ENCODE assay signal across 8 cellular contexts in the genomic region with DNA sequence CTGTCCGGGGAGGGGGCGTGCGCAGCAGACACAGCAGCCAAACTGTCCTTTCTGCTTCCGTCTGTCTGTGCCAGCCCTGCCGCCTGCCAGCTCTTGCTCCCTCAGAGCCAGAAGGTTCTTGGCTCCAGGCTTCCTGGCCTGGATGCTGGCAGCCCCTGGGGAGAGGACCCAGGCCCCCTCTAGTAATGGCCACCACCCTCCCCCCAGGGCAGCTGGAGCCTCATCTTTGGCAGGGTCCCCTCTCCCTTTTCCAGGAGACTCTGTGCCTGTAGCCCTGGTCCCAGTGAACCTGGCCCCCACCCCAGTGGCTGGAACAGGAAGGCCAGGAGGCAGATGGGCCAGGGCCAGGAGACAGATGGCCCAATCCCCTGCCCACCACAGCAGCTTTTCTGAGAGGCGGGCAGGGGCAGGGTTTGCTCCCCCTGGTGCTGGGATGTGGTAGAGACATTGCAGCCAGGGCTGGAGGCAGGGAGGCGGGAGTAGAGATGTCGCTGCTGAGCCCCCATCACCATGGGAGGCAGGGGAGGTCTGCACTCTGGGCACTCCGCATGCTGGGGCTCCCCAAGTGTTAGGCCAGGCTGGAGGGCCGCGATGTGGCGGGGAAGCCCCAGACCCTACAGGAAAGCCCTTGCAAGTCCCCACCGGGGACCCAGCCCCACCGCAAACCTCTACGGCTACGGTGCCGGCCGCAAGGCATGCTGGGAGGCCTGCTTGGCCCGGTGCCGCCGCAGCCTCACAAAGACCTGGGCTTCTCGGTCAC. TPM values are rescaled to one million over a fixed set of nuclear protein-coding genes. Genes with fewer than 3 reads are reported as not detected.
DNase-seq lines count a peak whose midpoint lies in the region; ATAC-seq and TF ChIP-seq lines count a peak whose summit lies in the region.

No MANE protein-coding gene starts in this region.

- no peak for TF ChIP-seq POLR2A in breast epithelium (IDR thresholded peaks at IDR 0.05)

- H3K4me1 Mint-ChIP-seq in WTC11, result peaks cover 27% of the 10 kb centered on the region

- intact Hi-C loops in breast epithelium (cut with DNase I; ENCODE audit: low total_unique reads), result no loop called here

- CTCF ChIA-PET in WTC11 (lab: Charles Lee), result interaction anchor here (0.6 to 5.5 kb wide), 48 partner anchors 9 to 866 kb away, joined by 3 to 180 read pairs (median 4); partner anchors contain the start of genes GALK1, TRIM47, TRIM65 and UNC13D

- no peaks in the 10 kb centered on the region for H3K9me3 ChIP-seq in breast epithelium

- TF ChIP-seq CTCF in GM12865 (IDR thresholded peaks at IDR 0.05; ENCODE audit: insufficient read depth, low read depth, low read length, missing control alignments) (peak; percentile 76), WTC11 (IDR thresholded peaks at IDR 0.05) (peak; percentile 71), breast epithelium (IDR thresholded peaks at IDR 0.05) (peak; percentile 66 to 86 (median 66))

- no peaks in the 10 kb centered on the region for H3K9me3 Mint-ChIP-seq in WTC11

- peaks cover 5% of the 10 kb centered on the region; the same call in 1 of the 2 replicates for H3K36me3 Mint-ChIP-seq in WTC11

- peaks cover 3 to 38% of the 10 kb centered on the region in 2 donors for H3K4me1 ChIP-seq in breast epithelium

- peak overlapping the region; percentile 47 for H3K4me3 Mint-ChIP-seq in WTC11

- ATAC-seq in WTC11 (peak; percentile 74), HG03442 (IDR thresholded peaks at IDR 0.05; ENCODE audit: unreplicated experiment) (no peak)

- H3K27ac Mint-ChIP-seq in WTC11, result peak overlapping the region; percentile 63; the same call in 1 of the 2 replicates

- no peaks in the 10 kb centered on the region for H3K27me3 Mint-ChIP-seq in WTC11 (ENCODE audit: low read depth)

- H3K27me3 ChIP-seq in breast epithelium, result no peaks in the 10 kb centered on the region

- peak overlapping the region; percentile 44 for H3K4me3 ChIP-seq in GM12865 (ENCODE audit: low read depth, low read length)
- peak overlapping the region; percentile 24 to 57 (median 24) for H3K4me3 ChIP-seq in breast epithelium

- H3K36me3 ChIP-seq in breast epithelium, result no peaks in the 10 kb centered on the region

- peak; percentile 80 for DNase-seq in GM12865 (ENCODE audit: low read depth)
- DNase-seq in NCI-H1694 treated with DMSO at 0.1 percent for 48 hours (lab: John Stamatoyannopoulos, UW), result peak; percentile 82
- DNase-seq in WTC11 (ENCODE audit: low spot score), result peak; percentile 91
- DNase-seq in breast epithelium (ENCODE audit: low spot score in 2 of 2), result peak in 1 of 2 donors; percentile 76
- DNase-seq in iris pigment epithelial cell (ENCODE audit: low read depth), result peak; percentile 61
- peak; percentile 40 to 70 for DNase-seq in stimulated activated CD4-positive, alpha-beta T cell treated with anti-CD3 and anti-CD28 coated beads, Interleukin-15, amount 100 ng/mL, for 48 hours (ENCODE audit: low read depth in 2 of 2)
- no peak for DNase-seq in mesenteric fat pad (ENCODE audit: low spot score)

- POLR2A ChIA-PET in WTC11 (lab: Charles Lee), result interaction anchor here (0.6 to 1.7 kb wide), 6 partner anchors 11 to 74 kb away, joined by 3 to 4 read pairs (median 4); partner anchors contain the start of genes UNC13D, UNK and WBP2

- H3K27ac ChIP-seq in breast epithelium, result peak overlapping the region; percentile 84 to 86

TF ChIP-seq in WTC11, 78 proteins besides CTCF, POLR2A, EP300 and RAD21 (continues in another document):
- TF ChIP-seq ZNF671 (CRISPR knock-in tag; IDR thresholded peaks at IDR 0.05), result 0 out of 2 replicates have a peak, but pooled peaks have one; percentile 45
- TF ChIP-seq ZMAT4 (CRISPR knock-in tag; IDR thresholded peaks at IDR 0.05), result no peak
- TF ChIP-seq ZNF423 (CRISPR knock-in tag; IDR thresholded peaks at IDR 0.05), result peak; percentile 0; the same call in 1 of the 2 replicates
- peak; percentile 84; the same call in 1 of the 2 replicates for TF ChIP-seq HMGXB4 (CRISPR knock-in tag; IDR thresholded peaks at IDR 0.05)
- TF ChIP-seq ZNF416 (CRISPR knock-in tag; IDR thresholded peaks at IDR 0.05), result peak; percentile 76; the same call in 1 of the 2 replicates
- peak; percentile 69; the same call in 1 of the 2 replicates for TF ChIP-seq MAX (CRISPR knock-in tag; IDR thresholded peaks at IDR 0.05)
- TF ChIP-seq, protein P1, sequence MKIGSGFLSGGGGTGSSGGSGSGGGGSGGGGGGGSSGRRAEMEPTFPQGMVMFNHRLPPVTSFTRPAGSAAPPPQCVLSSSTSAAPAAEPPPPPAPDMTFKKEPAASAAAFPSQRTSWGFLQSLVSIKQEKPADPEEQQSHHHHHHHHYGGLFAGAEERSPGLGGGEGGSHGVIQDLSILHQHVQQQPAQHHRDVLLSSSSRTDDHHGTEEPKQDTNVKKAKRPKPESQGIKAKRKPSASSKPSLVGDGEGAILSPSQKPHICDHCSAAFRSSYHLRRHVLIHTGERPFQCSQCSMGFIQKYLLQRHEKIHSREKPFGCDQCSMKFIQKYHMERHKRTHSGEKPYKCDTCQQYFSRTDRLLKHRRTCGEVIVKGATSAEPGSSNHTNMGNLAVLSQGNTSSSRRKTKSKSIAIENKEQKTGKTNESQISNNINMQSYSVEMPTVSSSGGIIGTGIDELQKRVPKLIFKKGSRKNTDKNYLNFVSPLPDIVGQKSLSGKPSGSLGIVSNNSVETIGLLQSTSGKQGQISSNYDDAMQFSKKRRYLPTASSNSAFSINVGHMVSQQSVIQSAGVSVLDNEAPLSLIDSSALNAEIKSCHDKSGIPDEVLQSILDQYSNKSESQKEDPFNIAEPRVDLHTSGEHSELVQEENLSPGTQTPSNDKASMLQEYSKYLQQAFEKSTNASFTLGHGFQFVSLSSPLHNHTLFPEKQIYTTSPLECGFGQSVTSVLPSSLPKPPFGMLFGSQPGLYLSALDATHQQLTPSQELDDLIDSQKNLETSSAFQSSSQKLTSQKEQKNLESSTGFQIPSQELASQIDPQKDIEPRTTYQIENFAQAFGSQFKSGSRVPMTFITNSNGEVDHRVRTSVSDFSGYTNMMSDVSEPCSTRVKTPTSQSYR (CRISPR knock-in tag; IDR thresholded peaks at IDR 0.05), result 0 out of 2 replicates have a peak, but pooled peaks have one; percentile 40
- TF ChIP-seq ZBTB21 (CRISPR knock-in tag; IDR thresholded peaks at IDR 0.05; ENCODE audit: borderline replicate concordance), result no peak
- TF ChIP-seq ATF1 (CRISPR knock-in tag; IDR thresholded peaks at IDR 0.05), result 0 out of 2 replicates have a peak, but pooled peaks have one; percentile 16

RNA-seq across cellular contexts. Expression of gene UNC13D, which starts 16.7 kb away (rescaled TPM):
- total RNA-seq in WTC11 (2021) (12.1 to 13.8 TPM (median 13.1 TPM) in 3 replicates), breast epithelium (10 to 100 TPM in 1 of 3 donors, 1 to 10 TPM in 2; 5.6 to 15.5 (median 8.5) TPM), mesenteric fat pad (12.8 TPM)

RNA-seq across cellular contexts. Expression of gene WBP2, which starts 27.7 kb away (rescaled TPM):
- 64.3 to 69.4 TPM (median 68.8 TPM) in 3 replicates for total RNA-seq in WTC11 (2021)
- 10 to 100 TPM; 44.9 to 63.2 (median 62.9) TPM for total RNA-seq in breast epithelium
- total RNA-seq in mesenteric fat pad, result 125 TPM

RNA-seq across cellular contexts. Expression of gene UNK, which starts 42.9 kb away (rescaled TPM):
- total RNA-seq in WTC11 (2021), result 35.0 to 37.8 TPM (median 35.4 TPM) in 3 replicates
- 10 to 100 TPM; 18.7 to 43.3 (median 28.5) TPM for total RNA-seq in breast epithelium
- total RNA-seq in mesenteric fat pad, result 24.6 TPM

RNA-seq across cellular contexts. Expression of gene TRIM47, which starts 50.9 kb away (rescaled TPM):
- 4.4 to 10.0 TPM (median 6.8 TPM) in 3 replicates for total RNA-seq in WTC11 (2021)
- 10 to 100 TPM; 15.4 to 26.1 (median 23.3) TPM for total RNA-seq in breast epithelium
- total RNA-seq in mesenteric fat pad, result 35.7 TPM
